Comparison of ENCODE assay signal across 1 cellular context in genomic region chr2:234366891-234367290, GRCh38.
TF ChIP-seq lines count a peak whose summit lies in the region.

No MANE protein-coding gene starts in this region.

TF ChIP-seq in GM23338, 12 proteins besides CTCF, POLR2A, EP300 and RAD21 (continued from another document):
- no peak for TF ChIP-seq ETS1 (IDR thresholded peaks at IDR 0.05)
- no peak for TF ChIP-seq ZNF331 (CRISPR knock-in tag; IDR thresholded peaks at IDR 0.05; ENCODE audit: low read depth)
- no peak for TF ChIP-seq ZNF114 (CRISPR knock-in tag; IDR thresholded peaks at IDR 0.05)
- no peak for TF ChIP-seq ZNF462 (CRISPR knock-in tag; IDR thresholded peaks at IDR 0.05)
- no peak for TF ChIP-seq REST (IDR thresholded peaks at IDR 0.05; ENCODE audit: unreplicated experiment)
- no peak for TF ChIP-seq EZH2 (IDR thresholded peaks at IDR 0.05; ENCODE audit: low read depth, unreplicated experiment)
